Comparison of ENCODE assay signal across 8 cellular contexts in the genomic region with DNA sequence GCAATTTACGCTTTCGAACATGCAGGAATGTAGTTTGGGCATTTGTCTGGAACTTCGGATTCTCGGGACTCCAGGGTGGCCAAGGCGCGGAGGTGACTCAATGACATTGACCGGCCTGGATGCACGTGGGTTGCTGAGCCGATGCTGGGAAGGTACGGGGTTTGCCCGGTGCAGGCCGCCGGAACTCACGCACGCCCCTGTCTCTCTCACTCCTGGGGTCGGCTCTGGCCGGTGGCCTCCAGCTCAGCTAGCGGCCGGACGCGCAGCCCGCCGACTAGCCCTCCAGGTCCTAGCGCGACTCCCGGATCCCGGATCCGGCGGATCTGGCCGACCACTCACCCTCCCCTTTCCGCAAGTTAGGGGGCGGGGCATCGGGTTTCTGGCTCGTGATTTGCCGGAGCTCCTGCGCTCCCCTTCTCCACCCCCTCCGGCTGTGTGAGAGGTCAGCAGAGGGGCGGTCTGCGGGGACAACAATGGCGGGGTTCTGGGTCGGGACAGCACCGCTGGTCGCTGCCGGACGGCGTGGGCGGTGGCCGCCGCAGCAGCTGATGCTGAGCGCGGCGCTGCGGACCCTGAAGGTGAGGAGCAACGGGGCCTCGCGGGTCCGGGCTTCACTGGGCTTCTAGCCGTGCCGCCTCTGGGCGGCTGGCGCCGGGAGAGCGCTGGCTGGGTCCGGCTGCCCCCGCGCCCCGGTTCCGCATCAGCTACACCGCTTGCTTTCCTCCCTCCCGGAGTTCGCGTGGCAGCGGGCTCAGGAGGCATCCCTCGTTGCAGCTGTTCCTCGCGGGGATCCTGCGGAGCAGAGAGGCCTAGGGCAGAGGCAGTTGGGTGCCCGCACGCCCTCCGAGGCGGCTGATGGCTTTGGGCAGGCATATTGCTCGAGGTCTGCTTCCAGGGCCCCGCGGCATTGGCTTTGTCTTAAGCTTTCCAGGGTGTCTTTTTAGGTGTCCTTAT. TPM values are rescaled to one million over a fixed set of nuclear protein-coding genes. Genes with fewer than 3 reads are reported as not detected.
DNase-seq lines count a peak whose midpoint lies in the region; ATAC-seq and TF ChIP-seq lines count a peak whose summit lies in the region.

A gene with protein sequence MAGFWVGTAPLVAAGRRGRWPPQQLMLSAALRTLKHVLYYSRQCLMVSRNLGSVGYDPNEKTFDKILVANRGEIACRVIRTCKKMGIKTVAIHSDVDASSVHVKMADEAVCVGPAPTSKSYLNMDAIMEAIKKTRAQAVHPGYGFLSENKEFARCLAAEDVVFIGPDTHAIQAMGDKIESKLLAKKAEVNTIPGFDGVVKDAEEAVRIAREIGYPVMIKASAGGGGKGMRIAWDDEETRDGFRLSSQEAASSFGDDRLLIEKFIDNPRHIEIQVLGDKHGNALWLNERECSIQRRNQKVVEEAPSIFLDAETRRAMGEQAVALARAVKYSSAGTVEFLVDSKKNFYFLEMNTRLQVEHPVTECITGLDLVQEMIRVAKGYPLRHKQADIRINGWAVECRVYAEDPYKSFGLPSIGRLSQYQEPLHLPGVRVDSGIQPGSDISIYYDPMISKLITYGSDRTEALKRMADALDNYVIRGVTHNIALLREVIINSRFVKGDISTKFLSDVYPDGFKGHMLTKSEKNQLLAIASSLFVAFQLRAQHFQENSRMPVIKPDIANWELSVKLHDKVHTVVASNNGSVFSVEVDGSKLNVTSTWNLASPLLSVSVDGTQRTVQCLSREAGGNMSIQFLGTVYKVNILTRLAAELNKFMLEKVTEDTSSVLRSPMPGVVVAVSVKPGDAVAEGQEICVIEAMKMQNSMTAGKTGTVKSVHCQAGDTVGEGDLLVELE (plus strand): TSS at position 446 of the 954 bp plus-strand sequence. CDS start 28 bp downstream, at position 474.

- peaks cover 17% of the 10 kb centered on the region for H3K36me3 ChIP-seq in HUES6 (ENCODE audit: control insufficient read depth, insufficient read depth, low read length)
- no peaks in the 10 kb centered on the region for H3K36me3 ChIP-seq in mucosa of stomach (ENCODE audit: control insufficient read depth, insufficient read depth, low read length)

- ATAC-seq in GM21447 (IDR thresholded peaks at IDR 0.05; ENCODE audit: unreplicated experiment) (peak; percentile 97), esophagus mucosa (peak; percentile 91)

- H3K9ac ChIP-seq in HUES6 (ENCODE audit: low read length) = peak within 1 kb of the TSS; percentile 82
- H3K9ac ChIP-seq in mucosa of stomach (ENCODE audit: low read length) = peak within 1 kb of the TSS; percentile 79

- H3K4me1 ChIP-seq in HUES6 (ENCODE audit: control insufficient read depth, insufficient read depth, low read length) = peaks cover 14% of the 10 kb centered on the region
- peaks cover 20% of the 10 kb centered on the region for H3K4me1 ChIP-seq in mucosa of stomach (ENCODE audit: control insufficient read depth, insufficient read depth, low read length)

- H3K4me3 ChIP-seq in HUES6 (ENCODE audit: low read depth, low read length) = peak within 1 kb of the TSS; percentile 96
- H3K4me3 ChIP-seq in mucosa of stomach (ENCODE audit: low read length) = peak within 1 kb of the TSS; percentile 83

- DNase-seq in DMS 273 (lab: John Stamatoyannopoulos, UW; ENCODE audit: unreplicated experiment) = peak; percentile 92
- peak; percentile 89 to 90 for DNase-seq in activated T-cell treated with anti-CD3 and anti-CD28 coated beads, Interleukin-2, amount 50 U/mL, for 48 hours
- DNase-seq in stimulated activated CD8-positive, alpha-beta memory T cell treated with anti-CD3 and anti-CD28 coated beads, Interleukin-4, amount 100 ng/mL, for 48 hours = peak; percentile 94

- H3K27ac ChIP-seq in HUES6 (ENCODE audit: low read depth, low read length) = no peak within 1 kb of the TSS; the same call in 1 of the 2 replicates

- H3K9me3 ChIP-seq in HUES6 (ENCODE audit: control insufficient read depth, insufficient read depth, low read depth, low read length) = no peaks in the 10 kb centered on the region
- no peaks in the 10 kb centered on the region for H3K9me3 ChIP-seq in mucosa of stomach (ENCODE audit: control insufficient read depth, low read length)

- H3K27me3 ChIP-seq in HUES6 (ENCODE audit: control insufficient read depth, insufficient read depth, low read length) = no peaks in the 10 kb centered on the region
- no peaks in the 10 kb centered on the region for H3K27me3 ChIP-seq in mucosa of stomach (ENCODE audit: control insufficient read depth, insufficient read depth, low read length)

TF ChIP-seq in PFSK-1, 5 proteins besides CTCF, POLR2A, EP300 and RAD21:
- peak; percentile 55; the same call in 1 of the 2 replicates for TF ChIP-seq TAF1 (IDR thresholded peaks at IDR 0.05; ENCODE audit: borderline replicate concordance, insufficient read depth, low read length)
- TF ChIP-seq FOXP2 (optimal IDR thresholded peaks at IDR 0.05; ENCODE audit: borderline replicate concordance, extremely low read depth, extremely low read length, insufficient read depth) = peak; percentile 88
- no peak for TF ChIP-seq SIN3A (IDR thresholded peaks at IDR 0.05; ENCODE audit: borderline replicate concordance, insufficient read depth, low read length)
- TF ChIP-seq, protein P1, sequence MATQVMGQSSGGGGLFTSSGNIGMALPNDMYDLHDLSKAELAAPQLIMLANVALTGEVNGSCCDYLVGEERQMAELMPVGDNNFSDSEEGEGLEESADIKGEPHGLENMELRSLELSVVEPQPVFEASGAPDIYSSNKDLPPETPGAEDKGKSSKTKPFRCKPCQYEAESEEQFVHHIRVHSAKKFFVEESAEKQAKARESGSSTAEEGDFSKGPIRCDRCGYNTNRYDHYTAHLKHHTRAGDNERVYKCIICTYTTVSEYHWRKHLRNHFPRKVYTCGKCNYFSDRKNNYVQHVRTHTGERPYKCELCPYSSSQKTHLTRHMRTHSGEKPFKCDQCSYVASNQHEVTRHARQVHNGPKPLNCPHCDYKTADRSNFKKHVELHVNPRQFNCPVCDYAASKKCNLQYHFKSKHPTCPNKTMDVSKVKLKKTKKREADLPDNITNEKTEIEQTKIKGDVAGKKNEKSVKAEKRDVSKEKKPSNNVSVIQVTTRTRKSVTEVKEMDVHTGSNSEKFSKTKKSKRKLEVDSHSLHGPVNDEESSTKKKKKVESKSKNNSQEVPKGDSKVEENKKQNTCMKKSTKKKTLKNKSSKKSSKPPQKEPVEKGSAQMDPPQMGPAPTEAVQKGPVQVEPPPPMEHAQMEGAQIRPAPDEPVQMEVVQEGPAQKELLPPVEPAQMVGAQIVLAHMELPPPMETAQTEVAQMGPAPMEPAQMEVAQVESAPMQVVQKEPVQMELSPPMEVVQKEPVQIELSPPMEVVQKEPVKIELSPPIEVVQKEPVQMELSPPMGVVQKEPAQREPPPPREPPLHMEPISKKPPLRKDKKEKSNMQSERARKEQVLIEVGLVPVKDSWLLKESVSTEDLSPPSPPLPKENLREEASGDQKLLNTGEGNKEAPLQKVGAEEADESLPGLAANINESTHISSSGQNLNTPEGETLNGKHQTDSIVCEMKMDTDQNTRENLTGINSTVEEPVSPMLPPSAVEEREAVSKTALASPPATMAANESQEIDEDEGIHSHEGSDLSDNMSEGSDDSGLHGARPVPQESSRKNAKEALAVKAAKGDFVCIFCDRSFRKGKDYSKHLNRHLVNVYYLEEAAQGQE (IDR thresholded peaks at IDR 0.05; ENCODE audit: insufficient read depth in 1 of 2, low read depth in 2 of 2, low read length in 2 of 2) = 0 out of 4 replicates have a peak, but pooled peaks of 1 of the 2 experiments have one; percentile 7
- peak; percentile 65 for TF ChIP-seq POLR2AphosphoS5 (IDR thresholded peaks at IDR 0.05; ENCODE audit: low read depth, low read length)

RNA-seq across cellular contexts. Expression of the gene that starts here (rescaled TPM):
- 9.7 TPM for polyA plus RNA-seq in PFSK-1 (2012; ENCODE audit: insufficient read length, low read depth)
- total RNA-seq in esophagus mucosa = 23.0 TPM
